In the genomic region with DNA sequence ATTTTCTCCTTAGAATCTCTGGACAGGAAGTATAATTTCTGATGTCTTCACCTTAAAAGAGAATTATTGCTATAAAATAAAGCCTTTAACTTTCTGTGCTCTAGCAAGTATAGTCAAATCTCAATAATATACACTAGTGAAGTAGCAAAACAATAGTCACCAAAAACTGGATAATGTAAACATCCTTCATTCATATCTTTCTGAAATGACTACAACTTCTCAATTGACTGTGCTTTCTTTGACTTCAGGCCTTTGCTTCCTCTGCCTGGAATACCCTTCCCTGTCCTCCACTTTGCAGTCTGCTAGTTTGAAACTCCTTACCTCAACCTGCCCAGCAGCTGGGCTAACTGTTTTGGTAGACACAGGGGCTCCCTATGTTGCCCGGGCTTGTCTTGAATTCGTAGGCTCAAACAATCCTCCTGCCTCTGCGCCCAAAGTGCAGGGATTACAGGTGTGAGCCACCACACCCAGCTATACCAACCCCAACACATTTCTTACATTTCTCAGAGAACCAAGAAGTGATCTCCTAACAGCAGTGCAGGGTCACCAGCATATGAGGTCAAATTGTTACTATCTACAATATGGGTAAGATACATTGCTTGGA, we compare ENCODE assay signal across 1 cellular context.
TF ChIP-seq lines count a peak whose summit lies in the region.

No MANE protein-coding gene starts in this region.

TF ChIP-seq in HepG2, 621 proteins besides CTCF, POLR2A, EP300 and RAD21:
- TF ChIP-seq KLF9 (CRISPR knock-in tag; IDR thresholded peaks at IDR 0.05; ENCODE audit: low read depth): no peak
- peak; percentile 49 for TF ChIP-seq RBM22 (optimal IDR thresholded peaks at IDR 0.05; ENCODE audit: low read length)
- TF ChIP-seq ZNF274 (CRISPR knock-in tag; IDR thresholded peaks at IDR 0.05): no peak
